Comparison of ENCODE assay signal across 1 cellular context in the genomic region with DNA sequence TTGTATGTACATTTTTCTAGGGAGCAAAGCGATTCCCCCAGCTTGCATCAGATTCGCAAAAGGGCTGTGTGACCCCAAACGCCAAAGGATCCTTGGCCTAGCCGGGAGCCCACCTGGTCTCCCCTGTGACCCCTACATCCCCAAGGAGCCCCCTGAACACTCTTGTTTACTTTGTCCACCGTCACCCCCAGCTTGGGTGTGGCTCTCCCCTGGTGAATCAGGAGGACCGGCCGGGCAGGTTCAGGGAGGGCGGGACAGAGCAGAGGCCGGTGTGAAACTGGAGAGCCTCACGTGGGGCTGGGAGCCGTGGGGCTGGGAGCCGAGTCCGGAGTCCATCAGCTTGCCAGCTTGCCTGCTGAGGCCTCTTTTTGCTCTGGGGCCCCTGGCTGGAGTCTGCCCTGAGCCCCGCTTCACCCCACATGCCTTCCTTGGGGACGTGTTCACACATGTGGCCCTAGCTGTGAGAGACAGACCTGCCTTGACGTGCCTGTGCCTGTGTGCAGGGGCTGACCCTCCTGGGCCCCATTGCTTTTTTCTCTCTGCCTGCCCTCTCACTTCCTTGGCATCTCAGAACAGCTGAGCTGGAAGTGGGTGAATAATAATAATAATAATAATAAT.
TF ChIP-seq lines count a peak whose summit lies in the region.

No MANE protein-coding gene starts in this region.

TF ChIP-seq in GM23338, 12 proteins besides CTCF, POLR2A, EP300 and RAD21 (continued from another document):
- TF ChIP-seq, protein P1, sequence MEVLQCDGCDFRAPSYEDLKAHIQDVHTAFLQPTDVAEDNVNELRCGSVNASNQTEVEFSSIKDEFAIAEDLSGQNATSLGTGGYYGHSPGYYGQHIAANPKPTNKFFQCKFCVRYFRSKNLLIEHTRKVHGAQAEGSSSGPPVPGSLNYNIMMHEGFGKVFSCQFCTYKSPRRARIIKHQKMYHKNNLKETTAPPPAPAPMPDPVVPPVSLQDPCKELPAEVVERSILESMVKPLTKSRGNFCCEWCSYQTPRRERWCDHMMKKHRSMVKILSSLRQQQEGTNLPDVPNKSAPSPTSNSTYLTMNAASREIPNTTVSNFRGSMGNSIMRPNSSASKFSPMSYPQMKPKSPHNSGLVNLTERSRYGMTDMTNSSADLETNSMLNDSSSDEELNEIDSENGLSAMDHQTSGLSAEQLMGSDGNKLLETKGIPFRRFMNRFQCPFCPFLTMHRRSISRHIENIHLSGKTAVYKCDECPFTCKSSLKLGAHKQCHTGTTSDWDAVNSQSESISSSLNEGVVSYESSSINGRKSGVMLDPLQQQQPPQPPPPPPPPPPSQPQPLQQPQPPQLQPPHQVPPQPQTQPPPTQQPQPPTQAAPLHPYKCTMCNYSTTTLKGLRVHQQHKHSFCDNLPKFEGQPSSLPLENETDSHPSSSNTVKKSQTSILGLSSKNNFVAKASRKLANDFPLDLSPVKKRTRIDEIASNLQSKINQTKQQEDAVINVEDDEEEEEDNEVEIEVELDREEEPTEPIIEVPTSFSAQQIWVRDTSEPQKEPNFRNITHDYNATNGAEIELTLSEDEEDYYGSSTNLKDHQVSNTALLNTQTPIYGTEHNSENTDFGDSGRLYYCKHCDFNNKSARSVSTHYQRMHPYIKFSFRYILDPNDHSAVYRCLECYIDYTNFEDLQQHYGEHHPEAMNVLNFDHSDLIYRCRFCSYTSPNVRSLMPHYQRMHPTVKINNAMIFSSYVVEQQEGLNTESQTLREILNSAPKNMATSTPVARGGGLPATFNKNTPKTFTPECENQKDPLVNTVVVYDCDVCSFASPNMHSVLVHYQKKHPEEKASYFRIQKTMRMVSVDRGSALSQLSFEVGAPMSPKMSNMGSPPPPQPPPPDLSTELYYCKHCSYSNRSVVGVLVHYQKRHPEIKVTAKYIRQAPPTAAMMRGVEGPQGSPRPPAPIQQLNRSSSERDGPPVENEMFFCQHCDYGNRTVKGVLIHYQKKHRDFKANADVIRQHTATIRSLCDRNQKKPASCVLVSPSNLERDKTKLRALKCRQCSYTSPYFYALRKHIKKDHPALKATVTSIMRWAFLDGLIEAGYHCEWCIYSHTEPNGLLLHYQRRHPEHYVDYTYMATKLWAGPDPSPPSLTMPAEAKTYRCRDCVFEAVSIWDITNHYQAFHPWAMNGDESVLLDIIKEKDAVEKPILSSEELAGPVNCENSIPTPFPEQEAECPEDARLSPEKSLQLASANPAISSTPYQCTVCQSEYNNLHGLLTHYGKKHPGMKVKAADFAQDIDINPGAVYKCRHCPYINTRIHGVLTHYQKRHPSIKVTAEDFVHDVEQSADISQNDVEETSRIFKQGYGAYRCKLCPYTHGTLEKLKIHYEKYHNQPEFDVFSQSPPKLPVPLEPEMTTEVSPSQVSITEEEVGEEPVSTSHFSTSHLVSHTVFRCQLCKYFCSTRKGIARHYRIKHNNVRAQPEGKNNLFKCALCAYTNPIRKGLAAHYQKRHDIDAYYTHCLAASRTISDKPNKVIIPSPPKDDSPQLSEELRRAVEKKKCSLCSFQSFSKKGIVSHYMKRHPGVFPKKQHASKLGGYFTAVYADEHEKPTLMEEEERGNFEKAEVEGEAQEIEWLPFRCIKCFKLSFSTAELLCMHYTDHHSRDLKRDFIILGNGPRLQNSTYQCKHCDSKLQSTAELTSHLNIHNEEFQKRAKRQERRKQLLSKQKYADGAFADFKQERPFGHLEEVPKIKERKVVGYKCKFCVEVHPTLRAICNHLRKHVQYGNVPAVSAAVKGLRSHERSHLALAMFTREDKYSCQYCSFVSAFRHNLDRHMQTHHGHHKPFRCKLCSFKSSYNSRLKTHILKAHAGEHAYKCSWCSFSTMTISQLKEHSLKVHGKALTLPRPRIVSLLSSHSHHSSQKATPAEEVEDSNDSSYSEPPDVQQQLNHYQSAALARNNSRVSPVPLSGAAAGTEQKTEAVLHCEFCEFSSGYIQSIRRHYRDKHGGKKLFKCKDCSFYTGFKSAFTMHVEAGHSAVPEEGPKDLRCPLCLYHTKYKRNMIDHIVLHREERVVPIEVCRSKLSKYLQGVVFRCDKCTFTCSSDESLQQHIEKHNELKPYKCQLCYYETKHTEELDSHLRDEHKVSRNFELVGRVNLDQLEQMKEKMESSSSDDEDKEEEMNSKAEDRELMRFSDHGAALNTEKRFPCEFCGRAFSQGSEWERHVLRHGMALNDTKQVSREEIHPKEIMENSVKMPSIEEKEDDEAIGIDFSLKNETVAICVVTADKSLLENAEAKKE (CRISPR knock-in tag; IDR thresholded peaks at IDR 0.05): no peak
- TF ChIP-seq JUNB (IDR thresholded peaks at IDR 0.05; ENCODE audit: unreplicated experiment) (no peak), EZH2 (IDR thresholded peaks at IDR 0.05; ENCODE audit: low read depth, unreplicated experiment) (no peak), POLR2AphosphoS5 (IDR thresholded peaks at IDR 0.05; ENCODE audit: low read depth) (no peak), ZNF331 (CRISPR knock-in tag; IDR thresholded peaks at IDR 0.05; ENCODE audit: low read depth) (no peak), EZH2phosphoT487 (IDR thresholded peaks at IDR 0.05; ENCODE audit: unreplicated experiment) (no peak)
- TF ChIP-seq, protein P2, sequence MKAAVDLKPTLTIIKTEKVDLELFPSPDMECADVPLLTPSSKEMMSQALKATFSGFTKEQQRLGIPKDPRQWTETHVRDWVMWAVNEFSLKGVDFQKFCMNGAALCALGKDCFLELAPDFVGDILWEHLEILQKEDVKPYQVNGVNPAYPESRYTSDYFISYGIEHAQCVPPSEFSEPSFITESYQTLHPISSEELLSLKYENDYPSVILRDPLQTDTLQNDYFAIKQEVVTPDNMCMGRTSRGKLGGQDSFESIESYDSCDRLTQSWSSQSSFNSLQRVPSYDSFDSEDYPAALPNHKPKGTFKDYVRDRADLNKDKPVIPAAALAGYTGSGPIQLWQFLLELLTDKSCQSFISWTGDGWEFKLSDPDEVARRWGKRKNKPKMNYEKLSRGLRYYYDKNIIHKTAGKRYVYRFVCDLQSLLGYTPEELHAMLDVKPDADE (IDR thresholded peaks at IDR 0.05): no peak
TF ChIP-seq in GM23338: peak in this region for 0.
